ENCODE assay signal across 8 cellular contexts in the genomic region with DNA sequence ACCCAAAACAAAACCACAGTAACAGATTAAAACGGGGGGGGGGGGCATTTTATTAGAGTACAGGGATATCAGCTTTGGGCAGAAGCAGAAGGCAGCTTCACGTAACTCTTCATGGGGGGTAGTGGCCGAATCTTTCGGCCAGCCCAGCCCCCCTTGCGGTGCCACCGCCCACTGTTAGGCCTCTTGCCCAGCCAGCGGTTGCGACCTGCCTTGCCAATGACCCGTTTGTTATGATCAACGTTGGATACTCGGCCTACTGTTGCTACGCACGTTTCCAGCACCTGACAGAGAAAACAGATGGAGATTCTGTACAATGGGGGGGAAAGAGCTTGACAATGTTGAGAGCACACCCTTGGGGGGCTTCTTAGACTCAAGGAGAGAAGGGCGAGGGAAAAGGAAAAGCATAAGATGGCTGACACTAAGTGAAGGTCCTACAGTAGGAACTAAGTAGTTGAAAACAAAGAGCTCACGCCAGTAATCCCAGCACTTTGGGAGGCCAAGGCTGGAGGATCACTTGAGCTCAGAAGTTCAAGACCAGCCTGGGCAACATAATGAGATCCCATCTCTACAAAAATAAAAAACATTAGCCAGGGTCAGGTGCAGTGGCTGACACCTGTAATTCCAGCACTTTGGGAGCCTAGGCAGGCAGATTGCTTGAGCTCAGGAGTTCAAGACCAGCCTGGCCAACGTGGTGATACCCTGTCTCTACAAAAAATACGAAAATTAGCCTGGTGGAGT. TPM values are rescaled to one million over a fixed set of nuclear protein-coding genes. Genes with fewer than 3 reads are reported as not detected.
DNase-seq lines count a peak whose midpoint lies in the region; ATAC-seq, FAIRE-seq and TF ChIP-seq lines count a peak whose summit lies in the region.

No MANE protein-coding gene starts in this region.

- 0 out of 2 replicates have a peak, but pooled peaks cover 2% of the 10 kb centered on the region for H4K20me1 ChIP-seq in DND-41 (ENCODE audit: insufficient read depth, low read length)

- H3K36me3 ChIP-seq in DND-41 (ENCODE audit: insufficient read depth, low read length) (peaks cover 31% of the 10 kb centered on the region), pancreas (peaks cover 0 to 17% (median 0%) of the 10 kb centered on the region in 3 donors)

- no peak for DNase-seq in DND-41
- no peak for DNase-seq in RWPE1 (ENCODE audit: low spot score)
- no peak for DNase-seq in epithelial cell of proximal tubule (ENCODE audit: low read depth)
- peak in 2 of 6 donors; percentile 40 to 57 for DNase-seq in pancreas
- DNase-seq in HTR-8/SVneo (ENCODE audit: insufficient read length, low spot score): no peak
- DNase-seq in frontal cortex (ENCODE audit: low spot score in 2 of 2): no peak
- no peak for DNase-seq in anterior cingulate cortex (lab: John Stamatoyannopoulos, UW)

- WGBS in pancreas, 2 donors: 65 to 67% methylated on average over 16 to 17 of the region's 17 CpGs

- H3K27me3 ChIP-seq in DND-41 (ENCODE audit: insufficient read depth, low read length, poor library complexity) (no peaks in the 10 kb centered on the region), pancreas (no peaks in the 10 kb centered on the region)

- H3K9me3 ChIP-seq in DND-41 (ENCODE audit: insufficient read depth, low read length, severe bottlenecking) (no peaks in the 10 kb centered on the region), pancreas (no peaks in the 10 kb centered on the region)

- H3K4me1 ChIP-seq in DND-41 (ENCODE audit: insufficient read depth, low read length) (peaks cover 51% of the 10 kb centered on the region), pancreas (peaks cover 10 to 21% (median 15%) of the 10 kb centered on the region in 3 donors)

- POLR2A ChIA-PET in RWPE1 (lab: Yijun Ruan, JAX; ENCODE audit: low non-redundant PET): interaction anchor here (0.5 to 2.0 kb wide), 6 partner anchors 9 to 478 kb away, joined by 3 to 4 read pairs (median 3); a partner anchor contains a TSS

- peak overlapping the region; percentile 56 to 85; a peak in 3 of 4 replicates for H3K4me3 ChIP-seq in DND-41 (ENCODE audit: low read depth in 1 of 2, low read length in 2 of 2)
- peak overlapping the region; percentile 72 for H3K4me3 ChIP-seq in epithelial cell of proximal tubule (ENCODE audit: low read depth, low read length)
- H3K4me3 ChIP-seq in pancreas: peak overlapping the region in 3 of 4 donors; percentile 46 to 87 (median 76)

- CTCF ChIA-PET in RWPE1 (lab: Yijun Ruan, JAX): interaction anchor here (0.7 to 0.9 kb wide), 3 partner anchors 23 to 153 kb away, joined by 3 to 5 read pairs (median 4); no protein-coding TSS in a partner anchor

- no peak for ATAC-seq in DND-41 (ENCODE audit: insufficient read depth, low read depth)
- no peak for ATAC-seq in pancreas
- no peak for ATAC-seq in GM18870 (IDR thresholded peaks at IDR 0.05; ENCODE audit: unreplicated experiment)

- peak overlapping the region; percentile 56 for H2AFZ ChIP-seq in DND-41 (ENCODE audit: low read depth, low read length)

- H3K79me2 ChIP-seq in DND-41 (ENCODE audit: insufficient read depth, low read length): peaks cover 36% of the 10 kb centered on the region

- intact Hi-C loops in pancreas (cut with DNase I): no loop called here

- TF ChIP-seq CTCF in DND-41 (IDR thresholded peaks at IDR 0.05; ENCODE audit: borderline replicate concordance, extremely low read depth, low read length, poor library complexity, severe bottlenecking) (no peak), RWPE1 (conservative IDR thresholded peaks at IDR 0.05; ENCODE audit: low read depth) (no peak), epithelial cell of proximal tubule (conservative IDR thresholded peaks at IDR 0.05; ENCODE audit: low read depth, low read length) (no peak), pancreas (IDR thresholded peaks at IDR 0.05) (no peak)

- H3K27ac ChIP-seq in DND-41 (ENCODE audit: low read length) (peak overlapping the region; percentile 84), RWPE1 (peak overlapping the region; percentile 86), pancreas (peak overlapping the region; percentile 77 to 92 (median 85))

- H3K4me2 ChIP-seq in DND-41 (ENCODE audit: insufficient read depth, low read length): peak overlapping the region; percentile 95

- H3K9ac ChIP-seq in DND-41 (ENCODE audit: low read depth, low read length): peak overlapping the region; percentile 88

- FAIRE-seq in pancreas (lab: Jason Lieb, UNC) (no peak), HTR-8/SVneo (lab: Jason Lieb, UNC) (no peak), frontal cortex (lab: Jason Lieb, UNC) (no peak)

RNA-seq across cellular contexts. Expression of a gene that starts 0.7 kb away (rescaled TPM):
- 12.0 and 20.5 TPM in 2 replicates for total RNA-seq in epithelial cell of proximal tubule
- 10 to 100 TPM in 4 of 6 donors, 1 to 10 TPM in 2; 8.6 to 21.4 (median 12.2) TPM for total RNA-seq in pancreas
- polyA plus RNA-seq in pancreas: 10 to 100 TPM; 17.1 to 20.4 TPM
- 12.6 TPM for total RNA-seq in frontal cortex

RNA-seq across cellular contexts. Expression of a gene that starts 4.9 kb away (rescaled TPM):
- total RNA-seq in epithelial cell of proximal tubule: 16.9 and 45.4 TPM in 2 replicates
- 10 to 100 TPM; 19.9 to 31.6 (median 25.7) TPM for total RNA-seq in pancreas
- polyA plus RNA-seq in pancreas: 10 to 100 TPM; 55.2 to 65.8 TPM
- 8.2 TPM for total RNA-seq in frontal cortex

RNA-seq across cellular contexts. Expression of a gene that starts 5.1 kb away (rescaled TPM):
- total RNA-seq in epithelial cell of proximal tubule (8.8 and 10.3 TPM in 2 replicates), pancreas (10 to 100 TPM; 11.3 to 24.2 (median 15.4) TPM), frontal cortex (18.8 TPM)
- polyA plus RNA-seq in pancreas: 10 to 100 TPM; 33.0 to 46.1 TPM

RNA-seq across cellular contexts. Expression of a gene that starts 21.7 kb away (rescaled TPM):
- 84.6 and 91.2 TPM in 2 replicates for total RNA-seq in epithelial cell of proximal tubule
- 10 to 100 TPM in 5 of 6 donors, 1 to 10 TPM in 1; 9.8 to 44.2 (median 15.8) TPM for total RNA-seq in pancreas
- polyA plus RNA-seq in pancreas: 10 to 100 TPM; 21.7 to 33.1 TPM
- total RNA-seq in frontal cortex: 16.7 TPM

RNA-seq across cellular contexts. Expression of a gene that starts 33.0 kb away (rescaled TPM):
- total RNA-seq in epithelial cell of proximal tubule (71.2 and 163 TPM in 2 replicates), pancreas (10 to 100 TPM; 13.2 to 27.1 (median 22.3) TPM), frontal cortex (60.3 TPM)
- 10 to 100 TPM; 21.2 to 32.9 TPM for polyA plus RNA-seq in pancreas
